9 cellular contexts compared by ENCODE assay signal in the genomic region with DNA sequence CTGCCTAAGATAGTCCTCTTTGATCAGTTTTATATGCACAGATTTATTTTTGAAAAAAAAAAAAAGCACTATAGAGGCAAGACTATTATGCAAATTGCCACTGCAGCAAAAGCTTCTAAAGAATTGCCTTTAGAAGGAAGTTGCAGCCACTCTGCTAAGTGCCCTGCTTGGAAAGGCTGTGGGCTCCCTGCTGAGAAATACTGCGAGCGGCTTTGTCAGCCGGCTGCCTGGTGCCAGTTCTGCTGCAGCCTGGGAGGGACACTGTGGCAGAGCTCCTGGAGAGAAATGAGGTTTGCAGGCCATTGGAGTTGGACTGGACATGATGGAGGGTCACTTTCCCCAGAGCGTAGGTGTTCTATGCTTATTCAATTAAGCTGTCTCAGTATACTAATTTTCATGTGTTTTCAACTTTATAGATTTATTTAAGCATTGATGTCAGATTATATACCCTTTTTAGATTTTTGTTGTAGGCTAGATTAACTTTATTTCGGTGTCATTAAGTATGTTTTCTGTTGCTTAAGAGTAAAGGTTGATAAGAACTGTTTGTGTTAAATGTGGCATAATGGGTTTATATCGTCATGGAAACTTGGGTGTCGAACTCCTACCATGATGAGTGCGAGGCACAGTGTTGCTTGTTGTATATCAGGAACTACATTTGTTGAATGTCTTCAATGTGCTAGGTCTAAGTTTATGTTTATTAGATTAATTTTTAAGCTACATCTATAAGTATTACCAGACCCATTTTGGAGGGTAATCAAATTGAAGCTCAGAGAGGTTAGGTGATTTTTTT. TPM values are rescaled to one million over a fixed set of nuclear protein-coding genes. Genes with fewer than 3 reads are reported as not detected.
A peak's percentile ranks its signal among the peaks of the same experiment; 100 is the strongest.
DNase-seq lines count a peak whose midpoint lies in the region; ATAC-seq and TF ChIP-seq lines count a peak whose summit lies in the region.
"Had no signal": no experiment of that assay in that cellular context is flagged by ENCODE, and none has a peak within 500 bp of the region (broad histone marks: within the 10 kb centered on the region; RNA-seq: fewer than 3 reads in every experiment).

No MANE protein-coding gene starts in this region.

- H3K27me3 Mint-ChIP-seq in activated naive CD4-positive, alpha-beta T cell treated with anti-CD3 and anti-CD28 coated beads for 36 hours (ENCODE audit: low read depth), result no peaks in the 10 kb centered on the region
- H3K27me3 Mint-ChIP-seq: activated naive CD4-positive, alpha-beta T cell treated with anti-CD3 and anti-CD28 coated beads, Interleukin-2, amount 50 U/mL, for 24 hours had no signal

- no peak for TF ChIP-seq CTCF in heart left ventricle (IDR thresholded peaks at IDR 0.05)

- H3K36me3 ChIP-seq in HUES48 (ENCODE audit: control insufficient read depth, insufficient read depth, low read length) (peaks cover 22% of the 10 kb centered on the region; the same call in 1 of the 2 replicates), heart left ventricle (peaks cover 0 to 35% (median 14%) of the 10 kb centered on the region in 9 donors)

- H3K9me3 ChIP-seq in HUES48 (ENCODE audit: control insufficient read depth, insufficient read depth, low read length) (no peaks in the 10 kb centered on the region), heart left ventricle (no peaks in the 10 kb centered on the region)

- ATAC-seq in heart left ventricle (peak; percentile 64 to 89 (median 80)), HG03565 (IDR thresholded peaks at IDR 0.05; ENCODE audit: unreplicated experiment) (no peak)

- H3K9me3 Mint-ChIP-seq in activated naive CD4-positive, alpha-beta T cell treated with anti-CD3 and anti-CD28 coated beads for 36 hours, result no peaks in the 10 kb centered on the region
- H3K9me3 Mint-ChIP-seq: activated naive CD4-positive, alpha-beta T cell treated with anti-CD3 and anti-CD28 coated beads, Interleukin-2, amount 50 U/mL, for 24 hours had no signal

- H3K27me3 ChIP-seq in HUES48 (ENCODE audit: control insufficient read depth, insufficient read depth, low read length) (no peaks in the 10 kb centered on the region), heart left ventricle (no peaks in the 10 kb centered on the region)

- no peak for TF ChIP-seq POLR2A in heart left ventricle (IDR thresholded peaks at IDR 0.05)

- H3K4me1 ChIP-seq in HUES48 (ENCODE audit: control insufficient read depth, insufficient read depth, low read length) (peaks cover 21% of the 10 kb centered on the region), heart left ventricle (peaks cover 0 to 39% (median 23%) of the 10 kb centered on the region in 12 donors)

- intact Hi-C loops in heart left ventricle (cut with DNase I), result loop anchor here in 3 of 10 donors (10.0 kb wide), 2 partner anchors 94 to 286 kb away; no protein-coding TSS in a partner anchor
- intact Hi-C loops in activated naive CD4-positive, alpha-beta T cell treated with anti-CD3 and anti-CD28 coated beads for 36 hours (cut with micrococcal nuclease), result loop anchor here (10.0 kb wide), 1 partner anchor 506 kb away; a partner anchor contains a TSS

- H3K4me1 Mint-ChIP-seq in activated naive CD4-positive, alpha-beta T cell treated with anti-CD3 and anti-CD28 coated beads for 36 hours (ENCODE audit: low read depth), result peaks cover 22% of the 10 kb centered on the region

- H3K36me3 Mint-ChIP-seq in activated naive CD4-positive, alpha-beta T cell treated with anti-CD3 and anti-CD28 coated beads for 36 hours (ENCODE audit: low read depth), result peaks cover 6% of the 10 kb centered on the region

- DNase-seq in NCI-H69 (lab: John Stamatoyannopoulos, UW) (peak; percentile 88), heart left ventricle (peak in 4 of 5 donors; percentile 27 to 50 (median 32)), putamen (ENCODE audit: low spot score) (peak; percentile 65), NCI-H1694 (lab: John Stamatoyannopoulos, UW) (no peak), NCI-H226 (no peak)
- no peak for DNase-seq in activated naive CD4-positive, alpha-beta T cell treated with anti-CD3 and anti-CD28 coated beads for 36 hours

- H3K9ac ChIP-seq in HUES48 (ENCODE audit: low read depth, low read length), result no peak overlapping the region

- H3K27ac Mint-ChIP-seq in activated naive CD4-positive, alpha-beta T cell treated with anti-CD3 and anti-CD28 coated beads for 36 hours, result no peak overlapping the region
- H3K27ac Mint-ChIP-seq: activated naive CD4-positive, alpha-beta T cell treated with anti-CD3 and anti-CD28 coated beads, Interleukin-2, amount 50 U/mL, for 24 hours had no signal

- WGBS in heart left ventricle, 4 donors, result 65 to 73% (median 70%) methylated on average over 8 of the region's 8 CpGs

- CTCF ChIA-PET in activated naive CD4-positive, alpha-beta T cell treated with anti-CD3 and anti-CD28 coated beads for 36 hours (lab: Charles Lee), result interaction anchor here (0.5 kb wide), 1 partner anchor 1625 kb away, joined by 3 read pairs; no protein-coding TSS in a partner anchor

- H3K4me3 ChIP-seq in HUES48 (ENCODE audit: low read depth, low read length) (peak overlapping the region; percentile 44), heart left ventricle (no peak overlapping the region)

- H3K4me3 Mint-ChIP-seq in activated naive CD4-positive, alpha-beta T cell treated with anti-CD3 and anti-CD28 coated beads for 36 hours, result no peak overlapping the region
- H3K4me3 Mint-ChIP-seq: activated naive CD4-positive, alpha-beta T cell treated with anti-CD3 and anti-CD28 coated beads, Interleukin-2, amount 50 U/mL, for 24 hours had no signal

- H3K27ac ChIP-seq in HUES48 (ENCODE audit: low read depth, low read length) (peak overlapping the region; percentile 67), heart left ventricle (peak overlapping the region in 8 of 12 donors; percentile 5 to 46 (median 28))

RNA-seq across cellular contexts. Expression of a gene that starts 6.6 kb away (rescaled TPM):
- 10 to 100 TPM in 8 of 9 donors, 1 to 10 TPM in 1; 9.9 to 32.0 (median 22.7) TPM for total RNA-seq in heart left ventricle
- 10 to 100 TPM in 1 of 2 donors, 1 to 10 TPM in 1; 8.1 to 16.3 TPM for polyA plus RNA-seq in heart left ventricle
- 10 to 100 TPM; 15.4 to 20.6 TPM for total RNA-seq in activated naive CD4-positive, alpha-beta T cell treated with anti-CD3 and anti-CD28 coated beads for 36 hours

RNA-seq across cellular contexts. Expression of a gene that starts 28.1 kb away (rescaled TPM):
- 10 to 100 TPM in 5 of 9 donors, 1 to 10 TPM in 4; 5.0 to 11.7 (median 10.0) TPM for total RNA-seq in heart left ventricle
- polyA plus RNA-seq in heart left ventricle, result 1 to 10 TPM; 3.6 to 4.6 TPM
- 1 to 10 TPM; 6.2 to 7.2 TPM for total RNA-seq in activated naive CD4-positive, alpha-beta T cell treated with anti-CD3 and anti-CD28 coated beads for 36 hours

Comparison
In these comparisons a context has a peak if more than half of its experiments do, and no peak if none do; other contexts are left out.
1. DNase-seq: peak in NCI-H69 (single experiment), heart left ventricle (4 of 5) and putamen (single experiment); none in NCI-H1694 (single experiment), activated naive CD4-positive, alpha-beta T cell treated with anti-CD3 and anti-CD28 coated beads for 36 hours (single experiment) and NCI-H226 (single experiment).